In genomic region chr17:49407981-49408501, GRCh38 we compare ENCODE assay signal across 8 cellular contexts.
A peak's percentile ranks its signal among the peaks of the same experiment; 100 is the strongest.
DNase-seq lines count a peak whose midpoint lies in the region; ATAC-seq and TF ChIP-seq lines count a peak whose summit lies in the region.

No MANE protein-coding gene starts in this region.

- H3K4me3 ChIP-seq in coronary artery = no peak overlapping the region

- DNase-seq in ELR (ENCODE audit: low read depth) (peak; percentile 74), NCI-H748 (lab: John Stamatoyannopoulos, UW; ENCODE audit: unreplicated experiment) (peak; percentile 95), coronary artery (ENCODE audit: low spot score) (no peak), medulla oblongata (ENCODE audit: extremely low spot score) (peak; percentile 67)
- DNase-seq in activated CD4-positive, alpha-beta T cell treated with anti-CD3 and anti-CD28 coated beads, Interleukin-2, amount 50 U/mL, for 4 hours = peak; percentile 79 to 83
- DNase-seq in stimulated activated CD8-positive, alpha-beta memory T cell treated with anti-CD3 and anti-CD28 coated beads, Interleukin-15, amount 100 ng/mL, for 1 hour (ENCODE audit: low read depth) = peak; percentile 76

- peak; percentile 77 for ATAC-seq in HG03280 (IDR thresholded peaks at IDR 0.05; ENCODE audit: unreplicated experiment)
- ATAC-seq in HG02970 (IDR thresholded peaks at IDR 0.05; ENCODE audit: low FRiP score, unreplicated experiment) = no peak

- no peak overlapping the region for H3K27ac ChIP-seq in coronary artery

- peak; percentile 46 for TF ChIP-seq CTCF in coronary artery (IDR thresholded peaks at IDR 0.05)
